16 cellular contexts compared by ENCODE assay signal in the genomic region with DNA sequence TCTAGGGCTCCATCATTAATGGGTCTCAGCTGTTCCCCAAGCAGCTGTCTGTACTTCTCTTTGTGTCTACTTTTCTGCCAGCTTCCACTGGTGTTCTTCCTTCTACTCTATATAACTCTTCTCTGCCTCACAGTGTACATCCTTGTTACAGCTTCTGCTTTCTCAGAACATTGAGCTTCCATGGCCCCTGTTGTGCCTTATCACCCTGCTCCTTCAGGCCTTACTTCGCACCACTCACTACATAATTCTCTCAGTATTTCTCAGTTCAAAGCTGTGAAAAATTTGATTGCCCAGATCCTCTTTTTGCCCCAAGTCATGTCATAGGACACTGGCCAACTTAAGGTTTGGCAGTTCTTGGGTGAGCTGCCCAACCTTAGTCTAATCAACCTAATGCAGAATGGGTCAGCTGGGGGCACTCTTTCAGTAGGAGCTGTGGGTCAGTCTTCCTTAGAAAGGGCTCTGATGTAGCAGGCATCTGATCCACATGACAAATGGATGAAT. TPM values are rescaled to one million over a fixed set of nuclear protein-coding genes. Genes with fewer than 3 reads are reported as not detected.
"Had no signal": no experiment of that assay in that cellular context is flagged by ENCODE, and none has a peak within 500 bp of the region (broad histone marks: within the 10 kb centered on the region; RNA-seq: fewer than 3 reads in every experiment).

No MANE protein-coding gene starts in this region.

- H3K36me3 ChIP-seq: ovary, thyroid gland, uterus, WERI-Rb-1 had no signal

- H3K9me3 ChIP-seq: ovary, sigmoid colon, thyroid gland, uterus had no signal

- H3K27me3 ChIP-seq: dorsolateral prefrontal cortex, hepatocyte, ovary, sigmoid colon, thyroid gland, uterus had no signal

- H3K4me1 ChIP-seq: sigmoid colon, thyroid gland, uterus had no signal

- H3K4me3 ChIP-seq: dorsolateral prefrontal cortex, hepatocyte, ovary, sigmoid colon, thyroid gland, uterus had no signal

- DNase-seq: activated CD4-positive, alpha-beta memory T cell treated with anti-CD3 and anti-CD28 coated beads for 36 hours; activated CD4-positive, alpha-beta T cell treated with anti-CD3 and anti-CD28 coated beads for 36 hours; activated naive CD4-positive, alpha-beta T cell treated with anti-CD3 and anti-CD28 coated beads, Interleukin-2, amount 10 ng/mL, durations not matched to agents 7 days and 5 days; activated T-cell treated with anti-CD3 and anti-CD28 coated beads, Interleukin-2, amount 50 U/mL, for 24 hours; islet precursor cell; naive B cell; ovary; sigmoid colon; uterus; WERI-Rb-1 had no signal

- ATAC-seq: activated CD4-positive, alpha-beta T cell treated with anti-CD3 and anti-CD28 coated beads for 36 hours; stimulated activated effector memory CD8-positive, alpha-beta T cell treated with anti-CD3 and anti-CD28 coated beads, Interleukin-12 subunit alpha, Interleukin-12 subunit beta, amount 100 ng/mL, for 72 hours had no signal

- H3K27ac ChIP-seq: dorsolateral prefrontal cortex, hepatocyte, ovary, sigmoid colon, thyroid gland, uterus, WERI-Rb-1 had no signal

RNA-seq across cellular contexts. Expression of a gene that starts 28.9 kb away (rescaled TPM):
- total RNA-seq: activated CD4-positive, alpha-beta memory T cell treated with anti-CD3 and anti-CD28 coated beads for 36 hours; activated CD4-positive, alpha-beta T cell treated with anti-CD3 and anti-CD28 coated beads for 36 hours; glomerular endothelial cell; hepatocyte; lung microvascular endothelial cell had no signal
